9 cellular contexts compared by ENCODE assay signal in genomic region chr4:106329027-106329618, GRCh38. TPM values are rescaled to one million over a fixed set of nuclear protein-coding genes. Genes with fewer than 3 reads are reported as not detected.
DNase-seq lines count a peak whose midpoint lies in the region; ATAC-seq and TF ChIP-seq lines count a peak whose summit lies in the region.
"Had no signal": no experiment of that assay in that cellular context is flagged by ENCODE, and none has a peak within 500 bp of the region (broad histone marks: within the 10 kb centered on the region; RNA-seq: fewer than 3 reads in every experiment).

No MANE protein-coding gene starts in this region.

- H3K27ac ChIP-seq in heart left ventricle (no peak overlapping the region), right atrium auricular region (no peak overlapping the region), uterus (no peak overlapping the region)

- no peaks in the 10 kb centered on the region for H3K9me3 Mint-ChIP-seq in activated T-helper 17 cell treated with anti-CD3 and anti-CD28 coated beads, Interleukin-2, amount 50 U/mL, for 72 hours

- H3K4me1 ChIP-seq in heart left ventricle (peaks cover 0 to 2% (median 0%) of the 10 kb centered on the region in 12 donors), right atrium auricular region (no peaks in the 10 kb centered on the region), uterus (no peaks in the 10 kb centered on the region)

- H3K27me3 Mint-ChIP-seq in activated T-helper 17 cell treated with anti-CD3 and anti-CD28 coated beads, Interleukin-2, amount 50 U/mL, for 72 hours, result no peaks in the 10 kb centered on the region

- H3K4me3 ChIP-seq in heart left ventricle, result no peak overlapping the region
- H3K4me3 ChIP-seq in right atrium auricular region, result no peak overlapping the region
- no peak overlapping the region for H3K4me3 ChIP-seq in uterus

- 0 to 23% (median 13%) methylated on average over 1 of the region's 1 CpG for WGBS in heart left ventricle, 4 donors

- TF ChIP-seq POLR2A in heart left ventricle (IDR thresholded peaks at IDR 0.05) (no peak), uterus (IDR thresholded peaks at IDR 0.05) (no peak)

- TF ChIP-seq CTCF in heart left ventricle (IDR thresholded peaks at IDR 0.05) (peak; percentile 43 to 67 (median 54)), right atrium auricular region (IDR thresholded peaks at IDR 0.05) (peak in 1 of 2 donors; percentile 62), uterus (IDR thresholded peaks at IDR 0.05) (peak in 3 of 4 experiments; percentile 9 to 21 (median 18))

- peaks cover 7% of the 10 kb centered on the region for H3K4me1 Mint-ChIP-seq in activated T-helper 17 cell treated with anti-CD3 and anti-CD28 coated beads, Interleukin-2, amount 50 U/mL, for 72 hours

- peaks cover 92% of the 10 kb centered on the region for H3K36me3 Mint-ChIP-seq in activated T-helper 17 cell treated with anti-CD3 and anti-CD28 coated beads, Interleukin-2, amount 50 U/mL, for 72 hours (ENCODE audit: low read depth)

- H3K36me3 ChIP-seq in heart left ventricle, result peaks cover 0 to 98% (median 93%) of the 10 kb centered on the region in 9 donors
- H3K36me3 ChIP-seq in right atrium auricular region, result peaks cover 51% of the 10 kb centered on the region
- H3K36me3 ChIP-seq in uterus, result no peaks in the 10 kb centered on the region

- ATAC-seq in heart left ventricle, result peak; percentile 58 to 73 (median 66)
- peak; percentile 40 for ATAC-seq in activated T-helper 17 cell treated with anti-CD3 and anti-CD28 coated beads, Interleukin-2, amount 50 U/mL, for 72 hours (replicated peaks)

- DNase-seq in heart left ventricle (no peak), right atrium auricular region (ENCODE audit: low spot score) (no peak), HCEC 1CT (peak; percentile 38), M059J (ENCODE audit: low read depth) (peak; percentile 45), iris pigment epithelial cell (ENCODE audit: low read depth) (peak; percentile 66), uterus (no peak)
- no peak for DNase-seq in activated CD4-positive, alpha-beta T cell treated with anti-CD3 and anti-CD28 coated beads, Interleukin-2, amount 50 U/mL, for 48 hours

- intact Hi-C loops in heart left ventricle (cut with DNase I), result loop anchor here in 3 of 10 donors (5.0 kb wide), 1 partner anchor 173 kb away; no protein-coding TSS in a partner anchor
- intact Hi-C loops in uterus (cut with DNase I; ENCODE audit: low total_unique reads), result no loop called here

- H3K9me3 ChIP-seq in heart left ventricle (no peaks in the 10 kb centered on the region), right atrium auricular region (no peaks in the 10 kb centered on the region), uterus (no peaks in the 10 kb centered on the region)

- no peak overlapping the region for H3K27ac Mint-ChIP-seq in activated T-helper 17 cell treated with anti-CD3 and anti-CD28 coated beads, Interleukin-2, amount 50 U/mL, for 72 hours

- no peaks in the 10 kb centered on the region for H3K27me3 ChIP-seq in heart left ventricle
- no peaks in the 10 kb centered on the region for H3K27me3 ChIP-seq in right atrium auricular region
- H3K27me3 ChIP-seq in uterus, result no peaks in the 10 kb centered on the region

- no peak overlapping the region for H3K4me3 Mint-ChIP-seq in activated T-helper 17 cell treated with anti-CD3 and anti-CD28 coated beads, Interleukin-2, amount 50 U/mL, for 72 hours

RNA-seq across cellular contexts. Expression of gene AIMP1, which starts 12.8 kb away (rescaled TPM):
- 10 to 100 TPM; 15.6 to 37.7 (median 35.6) TPM for total RNA-seq in heart left ventricle
- 10 to 100 TPM; 22.5 to 28.3 TPM for polyA plus RNA-seq in heart left ventricle
- total RNA-seq in right atrium auricular region, result 10 to 100 TPM; 15.8 to 19.2 TPM
- 38.2 and 47.9 TPM in 2 replicates for total RNA-seq in M059J (2014; rRNA removed; shearing (Covaris generic))
- total RNA-seq in activated T-helper 17 cell treated with anti-CD3 and anti-CD28 coated beads, Interleukin-2, amount 50 U/mL, for 72 hours, result 10 to 100 TPM; 55.3 to 56.0 TPM
- 10 to 100 TPM; 15.1 to 42.4 (median 29.3) TPM for total RNA-seq in uterus

RNA-seq across cellular contexts. Expression of gene TBCK, which starts 13.1 kb away (rescaled TPM):
- 10 to 100 TPM; 10.8 to 27.1 (median 16.9) TPM for total RNA-seq in heart left ventricle
- polyA plus RNA-seq in heart left ventricle, result 1 to 10 TPM; 5.0 to 6.7 TPM
- 10 to 100 TPM; 15.7 to 18.8 TPM for total RNA-seq in right atrium auricular region
- total RNA-seq in M059J (2014; rRNA removed; shearing (Covaris generic)), result 9.7 and 12.2 TPM in 2 replicates
- 10 to 100 TPM; 28.8 to 40.0 TPM for total RNA-seq in activated T-helper 17 cell treated with anti-CD3 and anti-CD28 coated beads, Interleukin-2, amount 50 U/mL, for 72 hours
- 10 to 100 TPM; 37.4 to 97.1 (median 48.3) TPM for total RNA-seq in uterus

RNA-seq across cellular contexts. Expression of gene GIMD1, which starts 39.5 kb away (rescaled TPM):
- not detected for total RNA-seq in heart left ventricle
- not detected for polyA plus RNA-seq in heart left ventricle
- not detected for total RNA-seq in right atrium auricular region
- not detected in 2 replicates for total RNA-seq in M059J (2014; rRNA removed; shearing (Covaris generic))
- not detected for total RNA-seq in activated T-helper 17 cell treated with anti-CD3 and anti-CD28 coated beads, Interleukin-2, amount 50 U/mL, for 72 hours
- not detected for total RNA-seq in uterus
- total RNA-seq: glomerular endothelial cell had no signal

Comparison
In these comparisons a context has a peak if more than half of its experiments do, and no peak if none do; other contexts are left out.
1. DNase-seq: peak in HCEC 1CT (single experiment), M059J (single experiment) and iris pigment epithelial cell (single experiment); none in heart left ventricle (0 of 5), right atrium auricular region (single experiment), uterus (0 of 2) and activated CD4-positive, alpha-beta T cell treated with anti-CD3 and anti-CD28 coated beads, Interleukin-2, amount 50 U/mL, for 48 hours (0 of 2).